In genomic region chr4:98199247-98199646, GRCh38 we compare ENCODE assay signal across 31 cellular contexts. TPM values are rescaled to one million over a fixed set of nuclear protein-coding genes. Genes with fewer than 3 reads are reported as not detected.
A peak's percentile ranks its signal among the peaks of the same experiment; 100 is the strongest.
DNase-seq lines count a peak whose midpoint lies in the region; ATAC-seq, FAIRE-seq and TF ChIP-seq lines count a peak whose summit lies in the region.
"Had no signal": no experiment of that assay in that cellular context is flagged by ENCODE, and none has a peak within 500 bp of the region (broad histone marks: within the 10 kb centered on the region; RNA-seq: fewer than 3 reads in every experiment).

No MANE protein-coding gene starts in this region.

- FAIRE-seq in HTR-8/SVneo (lab: Jason Lieb, UNC), result no peak
- FAIRE-seq: GM12878 had no signal

- POLR2A ChIA-PET in activated CD4-positive, alpha-beta memory T cell treated with anti-CD3 and anti-CD28 coated beads for 36 hours (lab: Charles Lee), result no interaction called here

- intact Hi-C loops in left ventricle myocardium inferior (cut with micrococcal nuclease), result no loop called here
- intact Hi-C loops in activated CD4-positive, alpha-beta memory T cell treated with anti-CD3 and anti-CD28 coated beads for 36 hours (cut with micrococcal nuclease), result no loop called here

- H3K27ac Mint-ChIP-seq in HFFc6, result no peak overlapping the region
- no peak overlapping the region for H3K27ac Mint-ChIP-seq in activated CD4-positive, alpha-beta memory T cell treated with anti-CD3 and anti-CD28 coated beads for 36 hours
- no peak overlapping the region for H3K27ac Mint-ChIP-seq in stimulated activated memory B cell treated with anti-CD40 and anti-IgM and Interleukin-4, amounts not matched to agents 10 μg/mL and 1 μg/mL and 100 μg/mL, for 72 hours
- H3K27ac Mint-ChIP-seq: activated naive CD8-positive, alpha-beta T cell treated with anti-CD3 and anti-CD28 coated beads, Interleukin-2, amount 10 ng/mL, durations not matched to agents 7 days and 5 days; brain; CD4-positive, alpha-beta T cell; mesothelial cell of epicardium; natural killer cell; WTC11 had no signal

- H3K27me3 ChIP-seq in left ventricle myocardium inferior (ENCODE audit: low read depth), result no peaks in the 10 kb centered on the region
- H3K27me3 ChIP-seq: colonic mucosa, esophagus squamous epithelium, ovary, sigmoid colon, upper lobe of right lung had no signal

- peaks cover 15% of the 10 kb centered on the region for H3K9me3 Mint-ChIP-seq in HFFc6
- H3K9me3 Mint-ChIP-seq in activated CD4-positive, alpha-beta memory T cell treated with anti-CD3 and anti-CD28 coated beads for 36 hours, result peaks cover 29% of the 10 kb centered on the region
- peaks cover 22% of the 10 kb centered on the region for H3K9me3 Mint-ChIP-seq in stimulated activated memory B cell treated with anti-CD40 and anti-IgM and Interleukin-4, amounts not matched to agents 10 μg/mL and 1 μg/mL and 100 μg/mL, for 72 hours

- TF ChIP-seq CTCF in AG10803 (conservative IDR thresholded peaks at IDR 0.05; ENCODE audit: low read length) (peak; percentile 29; the same call in 1 of the 2 replicates), HFFc6 (IDR thresholded peaks at IDR 0.05) (peak; percentile 21; the same call in 1 of the 2 replicates), astrocyte of the cerebellum (IDR thresholded peaks at IDR 0.05; ENCODE audit: low read depth, low read length, missing control alignments) (peak; percentile 25), left ventricle myocardium inferior (IDR thresholded peaks at IDR 0.05; ENCODE audit: borderline replicate concordance) (peak; percentile 56)

- peak; percentile 4 for DNase-seq in AG10803 (ENCODE audit: low read depth)
- no peak for DNase-seq in HFFc6
- DNase-seq in astrocyte of the cerebellum (ENCODE audit: low read depth), result no peak
- peak; percentile 17 for DNase-seq in left ventricle myocardium inferior
- DNase-seq in HTR-8/SVneo (ENCODE audit: insufficient read length, low spot score), result no peak
- no peak for DNase-seq in activated CD4-positive, alpha-beta memory T cell treated with anti-CD3 and anti-CD28 coated beads for 36 hours
- DNase-seq: activated CD8-positive, alpha-beta memory T cell treated with anti-CD3 and anti-CD28 coated beads, Interleukin-2, amount 50 U/mL, for 48 hours; activated naive CD8-positive, alpha-beta T cell treated with anti-CD3 and anti-CD28 coated beads, Interleukin-2, amount 10 ng/mL, durations not matched to agents 7 days and 5 days; CD4-positive, alpha-beta T cell; colonic mucosa; DMS153; esophagus squamous epithelium; glutamatergic neuron; natural killer cell; NCI-H2107; NCI-H510A treated with DMSO at 0.1 percent for 48 hours; NK-92 treated with Interleukin-12 subunit alpha and Interleukin-12 subunit beta, amount 100 ng/mL, for 24 hours; ovary; sigmoid colon; SK-N-SH; stimulated activated CD8-positive, alpha-beta memory T cell treated with anti-CD3 and anti-CD28 coated beads, Interleukin-4, amount 100 ng/mL, for 48 hours; upper lobe of right lung had no signal

- H3K4me1 ChIP-seq in left ventricle myocardium inferior, result peaks cover 4% of the 10 kb centered on the region
- H3K4me1 ChIP-seq: colonic mucosa, esophagus squamous epithelium, sigmoid colon, upper lobe of right lung had no signal

- H3K4me1 Mint-ChIP-seq in HFFc6 (ENCODE audit: low read depth), result no peaks in the 10 kb centered on the region
- peaks cover 9% of the 10 kb centered on the region for H3K4me1 Mint-ChIP-seq in activated CD4-positive, alpha-beta memory T cell treated with anti-CD3 and anti-CD28 coated beads for 36 hours (ENCODE audit: low read depth)
- H3K4me1 Mint-ChIP-seq in stimulated activated memory B cell treated with anti-CD40 and anti-IgM and Interleukin-4, amounts not matched to agents 10 μg/mL and 1 μg/mL and 100 μg/mL, for 72 hours, result peaks cover 27% of the 10 kb centered on the region
- H3K4me1 Mint-ChIP-seq: brain, mesothelial cell of epicardium, natural killer cell had no signal

- H3K4me3 ChIP-seq in AG10803 (ENCODE audit: low read length), result no peak overlapping the region
- H3K4me3 ChIP-seq in astrocyte of the cerebellum (ENCODE audit: low read depth, low read length), result no peak overlapping the region
- no peak overlapping the region for H3K4me3 ChIP-seq in left ventricle myocardium inferior
- H3K4me3 ChIP-seq: colonic mucosa, esophagus squamous epithelium, GM12878, ovary, sigmoid colon, upper lobe of right lung had no signal

- CTCF ChIA-PET in activated CD4-positive, alpha-beta memory T cell treated with anti-CD3 and anti-CD28 coated beads for 36 hours (lab: Charles Lee), result no interaction called here

- no peak overlapping the region for H3K4me3 Mint-ChIP-seq in HFFc6
- H3K4me3 Mint-ChIP-seq in activated CD4-positive, alpha-beta memory T cell treated with anti-CD3 and anti-CD28 coated beads for 36 hours, result no peak overlapping the region
- no peak overlapping the region for H3K4me3 Mint-ChIP-seq in stimulated activated memory B cell treated with anti-CD40 and anti-IgM and Interleukin-4, amounts not matched to agents 10 μg/mL and 1 μg/mL and 100 μg/mL, for 72 hours
- H3K4me3 Mint-ChIP-seq: activated naive CD8-positive, alpha-beta T cell treated with anti-CD3 and anti-CD28 coated beads, Interleukin-2, amount 10 ng/mL, durations not matched to agents 7 days and 5 days; brain; CD4-positive, alpha-beta T cell; mesothelial cell of epicardium; natural killer cell; WTC11 had no signal

- 0 out of 2 replicates have a peak, but pooled peaks cover 10% of the 10 kb centered on the region for H3K36me3 Mint-ChIP-seq in HFFc6 (ENCODE audit: low read depth)
- H3K36me3 Mint-ChIP-seq in activated CD4-positive, alpha-beta memory T cell treated with anti-CD3 and anti-CD28 coated beads for 36 hours, result peaks cover 9% of the 10 kb centered on the region
- peaks cover 39% of the 10 kb centered on the region for H3K36me3 Mint-ChIP-seq in stimulated activated memory B cell treated with anti-CD40 and anti-IgM and Interleukin-4, amounts not matched to agents 10 μg/mL and 1 μg/mL and 100 μg/mL, for 72 hours
- H3K36me3 Mint-ChIP-seq: brain had no signal

- H3K27me3 Mint-ChIP-seq in HFFc6 (ENCODE audit: insufficient read depth), result peaks cover 5% of the 10 kb centered on the region
- no peaks in the 10 kb centered on the region for H3K27me3 Mint-ChIP-seq in activated CD4-positive, alpha-beta memory T cell treated with anti-CD3 and anti-CD28 coated beads for 36 hours
- no peaks in the 10 kb centered on the region for H3K27me3 Mint-ChIP-seq in stimulated activated memory B cell treated with anti-CD40 and anti-IgM and Interleukin-4, amounts not matched to agents 10 μg/mL and 1 μg/mL and 100 μg/mL, for 72 hours
- H3K27me3 Mint-ChIP-seq: activated naive CD8-positive, alpha-beta T cell treated with anti-CD3 and anti-CD28 coated beads, Interleukin-2, amount 10 ng/mL, durations not matched to agents 7 days and 5 days; brain; CD4-positive, alpha-beta T cell had no signal

- in situ Hi-C loops in astrocyte of the cerebellum (cut with HindIII; ENCODE audit: low sequenced_read_pairs), result no loop called here

- H3K36me3 ChIP-seq in left ventricle myocardium inferior, result no peaks in the 10 kb centered on the region
- H3K36me3 ChIP-seq: colonic mucosa, esophagus squamous epithelium, ovary, sigmoid colon, upper lobe of right lung had no signal

- no peak for ATAC-seq in GM19328 (IDR thresholded peaks at IDR 0.05; ENCODE audit: unreplicated experiment)
- ATAC-seq in stimulated activated memory B cell treated with anti-CD40 and anti-IgM and Interleukin-4, amounts not matched to agents 10 μg/mL and 1 μg/mL and 100 μg/mL, for 72 hours, result no peak
- ATAC-seq: GM12878, left lobe of liver, natural killer cell, upper lobe of right lung, WTC11 had no signal

- H3K27ac ChIP-seq in left ventricle myocardium inferior (replicated peaks), result peak overlapping the region; percentile 35
- H3K27ac ChIP-seq: colonic mucosa, esophagus squamous epithelium, ovary, sigmoid colon, upper lobe of right lung had no signal

- H3K9me3 ChIP-seq in left ventricle myocardium inferior (replicated peaks), result peaks cover 47% of the 10 kb centered on the region
- H3K9me3 ChIP-seq: colonic mucosa, SK-N-SH had no signal

RNA-seq across cellular contexts. Expression of gene STPG2, which starts 56.0 kb away (rescaled TPM):
- total RNA-seq in HFFc6 (2021; fragmentation: NEBNext Ultra II Directional; extraction: Animal tissue kit (Norgen Biotek cat#: 25700)), result not detected
- total RNA-seq in left ventricle myocardium inferior, result not detected
- total RNA-seq in activated CD4-positive, alpha-beta memory T cell treated with anti-CD3 and anti-CD28 coated beads for 36 hours, result not detected
- total RNA-seq: activated naive CD8-positive, alpha-beta T cell treated with anti-CD3 and anti-CD28 coated beads, Interleukin-2, amount 10 ng/mL, durations not matched to agents 7 days and 5 days; RPMI7951; T-helper 2 cell treated with Interferon-gamma antibody and Interleukin-4, amounts not matched to agents 100 ng/mL and 5 ng/mL, for 36 hours had no signal

Comparison
In these comparisons a context has a peak if more than half of its experiments do, and no peak if none do; other contexts are left out.
1. DNase-seq: peak in AG10803 (single experiment) and left ventricle myocardium inferior (single experiment); none in HFFc6 (single experiment), astrocyte of the cerebellum (single experiment), HTR-8/SVneo (single experiment) and activated CD4-positive, alpha-beta memory T cell treated with anti-CD3 and anti-CD28 coated beads for 36 hours (single experiment).
2. Peak in every context shown above with its lines, with median percentiles within 50 percentile points of each other: CTCF ChIP-seq.